16 cellular contexts compared by ENCODE assay signal in genomic region chr5:73380052-73380451, GRCh38.
"Had no signal": no experiment of that assay in that cellular context is flagged by ENCODE, and none has a peak within 500 bp of the region (broad histone marks: within the 10 kb centered on the region; RNA-seq: fewer than 3 reads in every experiment).

No MANE protein-coding gene starts in this region.

- H3K4me3 ChIP-seq: heart right ventricle, prostate gland, right lobe of liver, suprapubic skin had no signal

- H3K4me1 ChIP-seq: prostate gland, right lobe of liver had no signal

- H3K9me3 ChIP-seq: prostate gland had no signal

- H3K27ac Mint-ChIP-seq: dendritic cell treated with granulocyte-macrophage colony-stimulating factor and Interleukin-4, amounts not matched to agents 40 ng/mL and 50 ng/mL, for 4 days; stimulated activated naive CD8-positive, alpha-beta T cell treated with anti-CD3 and anti-CD28 coated beads, Interleukin-15, Interleukin-2, amounts not matched to agents 100 ng/mL and 50 ng/mL, for 24 hours; T-helper 2 cell treated with Interferon-gamma antibody and Interleukin-4, amounts not matched to agents 5 μg/mL and 100 μg/mL, for 36 hours; type B pancreatic cell had no signal

- H3K4me3 Mint-ChIP-seq: dendritic cell treated with granulocyte-macrophage colony-stimulating factor and Interleukin-4, amounts not matched to agents 40 ng/mL and 50 ng/mL, for 4 days; nephron; T-helper 2 cell treated with Interferon-gamma antibody and Interleukin-4, amounts not matched to agents 5 μg/mL and 100 μg/mL, for 36 hours; type B pancreatic cell had no signal

- H3K27ac ChIP-seq: epithelial cell of prostate, heart right ventricle, prostate gland, right lobe of liver, suprapubic skin had no signal

- DNase-seq: activated CD4-positive, alpha-beta T cell treated with anti-CD3 and anti-CD28 coated beads, Interleukin-2, amount 50 U/mL, for 4 hours; activated gamma-delta T cell treated with Interleukin-2 at 50 U/mL for 16 hours; aorta; heart right ventricle; left colon; occipital lobe; right lobe of liver had no signal

- H3K36me3 ChIP-seq: heart right ventricle, prostate gland, right lobe of liver, suprapubic skin had no signal

- ATAC-seq: activated CD4-positive, CD25-positive, alpha-beta regulatory T cell treated with anti-CD3 and anti-CD28 coated beads, Interleukin-2, amount 50 U/mL, for 24 hours; heart right ventricle; left colon; right lobe of liver had no signal

- H3K36me3 Mint-ChIP-seq: type B pancreatic cell had no signal
